Comparison of ENCODE assay signal across 8 cellular contexts in the genomic region with DNA sequence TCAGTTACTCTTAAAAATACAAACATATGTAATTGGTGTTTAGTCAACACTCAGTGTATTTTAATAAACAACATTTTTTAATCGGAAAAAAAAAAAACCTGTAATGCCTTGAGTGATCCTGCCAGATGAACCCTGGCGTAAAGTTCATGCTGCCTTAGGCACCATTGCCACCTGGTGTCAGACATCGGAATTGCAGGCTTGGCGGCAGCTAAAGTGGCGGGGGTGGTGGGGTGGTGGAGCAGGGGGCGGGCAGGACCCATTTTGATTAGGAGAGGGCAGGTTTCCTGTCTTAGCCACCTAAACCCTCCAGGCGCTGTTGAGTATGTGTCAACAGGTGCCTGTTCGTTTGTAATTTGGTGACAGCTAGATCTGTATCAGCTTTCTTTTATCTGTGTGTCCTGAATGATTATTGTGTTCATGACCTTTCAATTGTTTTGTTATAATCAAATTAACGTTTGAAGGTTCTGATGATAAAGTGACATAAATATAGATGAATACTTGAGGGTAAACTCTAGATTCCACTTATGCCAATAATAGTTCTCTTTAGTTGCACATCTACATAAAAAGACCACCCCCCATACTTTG.
A peak's percentile ranks its signal among the peaks of the same experiment; 100 is the strongest.
DNase-seq lines count a peak whose midpoint lies in the region; ATAC-seq and TF ChIP-seq lines count a peak whose summit lies in the region.

No MANE protein-coding gene starts in this region.

- DNase-seq in DMS 273 (lab: John Stamatoyannopoulos, UW; ENCODE audit: unreplicated experiment) = peak; percentile 66
- no peak for DNase-seq in DMS 273 treated with DMSO at 0.1 percent for 48 hours (lab: John Stamatoyannopoulos, UW)
- DNase-seq in NB4 (ENCODE audit: low read depth) = peak; percentile 68
- peak; percentile 22 for DNase-seq in activated T-cell treated with anti-CD3 and anti-CD28 coated beads for 4 hours
- peak in 2 of 3 donors; percentile 44 to 64 for DNase-seq in right cardiac atrium
- peak; percentile 41 for DNase-seq in stimulated activated CD4-positive, alpha-beta T cell treated with anti-CD3 and anti-CD28 coated beads, Interleukin-4, amount 100 ng/mL, for 24 hours
- no peak for DNase-seq in NCI-H146 treated with DMSO at 0.1 percent for 48 hours (lab: John Stamatoyannopoulos, UW; ENCODE audit: unreplicated experiment)

- ATAC-seq in right cardiac atrium = no peak
- ATAC-seq in GM21360 (IDR thresholded peaks at IDR 0.05; ENCODE audit: unreplicated experiment) = no peak

- H3K4me1 ChIP-seq in right cardiac atrium (ENCODE audit: control insufficient read depth, insufficient read depth, low read length) = no peaks in the 10 kb centered on the region

- H3K4me3 ChIP-seq in NB4 (ENCODE audit: low read depth, low read length) (no peak overlapping the region), right cardiac atrium (ENCODE audit: low read length) (no peak overlapping the region)

- intact Hi-C loops in right cardiac atrium (cut with DNase I) = no loop called here

- H3K9me3 ChIP-seq in right cardiac atrium (ENCODE audit: control insufficient read depth, low read length) = no peaks in the 10 kb centered on the region

- TF ChIP-seq CTCF in NB4 (IDR thresholded peaks at IDR 0.05; ENCODE audit: low read depth, low read length) = peak; percentile 85

- H3K27ac ChIP-seq in right cardiac atrium (ENCODE audit: low read length) = no peak overlapping the region

- WGBS in right cardiac atrium = 47% methylated on average over 9 of the region's 9 CpGs

- TF ChIP-seq POLR2A in NB4 (IDR thresholded peaks at IDR 0.05; ENCODE audit: extremely low read depth, insufficient read length) = no peak

- H3K27me3 ChIP-seq in right cardiac atrium (ENCODE audit: control insufficient read depth, insufficient read depth) = no peaks in the 10 kb centered on the region

Comparison
In these comparisons a context has a peak if more than half of its experiments do, and no peak if none do; other contexts are left out.
1. DNase-seq: peak in DMS 273 (single experiment), NB4 (single experiment), activated T-cell treated with anti-CD3 and anti-CD28 coated beads for 4 hours (single experiment), right cardiac atrium (2 of 3) and stimulated activated CD4-positive, alpha-beta T cell treated with anti-CD3 and anti-CD28 coated beads, Interleukin-4, amount 100 ng/mL, for 24 hours (single experiment); none in DMS 273 treated with DMSO at 0.1 percent for 48 hours (single experiment) and NCI-H146 treated with DMSO at 0.1 percent for 48 hours (single experiment).